In the genomic region with DNA sequence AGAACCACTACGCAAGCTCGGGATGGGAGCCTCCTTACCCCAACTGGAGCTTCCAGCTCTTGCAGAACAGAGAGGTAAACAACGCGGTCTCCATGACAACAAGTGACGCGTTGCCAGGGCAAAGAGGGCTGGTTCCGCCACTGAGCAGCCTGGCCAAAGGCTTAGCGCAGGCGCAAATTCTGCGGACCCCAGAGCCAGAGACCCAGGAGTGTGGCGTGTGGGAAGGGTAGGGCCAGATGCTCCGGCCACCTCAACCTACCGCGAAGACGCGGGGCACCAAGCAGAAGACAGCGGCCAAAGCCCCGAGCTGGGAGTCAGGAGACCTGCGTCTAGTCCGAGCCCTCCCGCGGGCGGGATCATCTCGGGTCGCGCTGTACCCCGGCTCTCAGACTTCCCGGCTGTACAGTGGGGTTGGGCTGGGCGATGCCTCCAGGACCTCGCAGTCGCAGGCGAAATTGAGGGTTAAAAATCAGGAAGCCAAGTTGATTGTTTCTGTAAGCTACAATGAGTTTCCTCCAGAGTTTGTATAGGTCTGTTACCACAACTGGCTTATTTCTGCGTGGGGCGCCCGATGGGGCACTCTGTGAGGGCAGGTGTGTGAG, we compare ENCODE assay signal across 8 cellular contexts. TPM values are rescaled to one million over a fixed set of nuclear protein-coding genes. Genes with fewer than 3 reads are reported as not detected.
A peak's percentile ranks its signal among the peaks of the same experiment; 100 is the strongest.
DNase-seq lines count a peak whose midpoint lies in the region; ATAC-seq and TF ChIP-seq lines count a peak whose summit lies in the region.

A gene (minus strand): TSS at position 68 of the 602 bp plus-strand sequence. CDS start 1,353 bp downstream, outside the sequence.

- H3K27ac ChIP-seq in gastroesophageal sphincter = no peak within 1 kb of the TSS

- 6% methylated on average over 15 of the region's 35 CpGs; no CpG with 5 or more reads in 1 of the 2 donors for WGBS in gastroesophageal sphincter (ENCODE audit: low coverage in 1 of 2), 2 donors

- H3K4me3 ChIP-seq in gastroesophageal sphincter = peak within 1 kb of the TSS in 1 of 2 donors; percentile 37

- H3K27me3 ChIP-seq in gastroesophageal sphincter = peaks cover 82% of the 10 kb centered on the region

- no peak for TF ChIP-seq CTCF in gastroesophageal sphincter (IDR thresholded peaks at IDR 0.05)
- TF ChIP-seq CTCF in neural crest cell (conservative IDR thresholded peaks at IDR 0.05) = no peak

- peak within 1 kb of the TSS; percentile 84 for H3K4me3 Mint-ChIP-seq in neural crest cell

- TF ChIP-seq EP300 in gastroesophageal sphincter (IDR thresholded peaks at IDR 0.05) = no peak

- no peaks in the 10 kb centered on the region for H3K9me3 ChIP-seq in gastroesophageal sphincter

- H3K4me1 ChIP-seq in gastroesophageal sphincter = peaks cover 0 to 11% (median 0%) of the 10 kb centered on the region in 3 donors

- ATAC-seq in GM18868 (IDR thresholded peaks at IDR 0.05; ENCODE audit: unreplicated experiment) (peak; percentile 54), gastroesophageal sphincter (peak; percentile 60), GM21576 (IDR thresholded peaks at IDR 0.05; ENCODE audit: unreplicated experiment) (no peak), GM21515 (IDR thresholded peaks at IDR 0.05; ENCODE audit: unreplicated experiment) (no peak)
- ATAC-seq in stimulated activated naive CD8-positive, alpha-beta T cell treated with anti-CD3 and anti-CD28 coated beads, Interleukin-15, Interleukin-2, amounts not matched to agents 100 U/mL and 50 U/mL, for 24 hours = peak; percentile 86

- H3K27ac Mint-ChIP-seq in neural crest cell (ENCODE audit: unreplicated experiment) = peak within 1 kb of the TSS; percentile 87

- peaks cover 12% of the 10 kb centered on the region for H3K4me1 Mint-ChIP-seq in neural crest cell

- no peaks in the 10 kb centered on the region for H3K36me3 Mint-ChIP-seq in neural crest cell (ENCODE audit: low read depth)

- H3K27me3 Mint-ChIP-seq in neural crest cell (ENCODE audit: low read depth) = peaks cover 84% of the 10 kb centered on the region

- TF ChIP-seq POLR2A in gastroesophageal sphincter (IDR thresholded peaks at IDR 0.05) = no peak

- DNase-seq in NOMO-1 (lab: John Stamatoyannopoulos, UW; ENCODE audit: unreplicated experiment in 2 of 2) = peak; percentile 45 to 62
- DNase-seq in activated gamma-delta T cell treated with anti-CD3 and anti-CD28 coated beads, Interleukin-2, amount 50 U/mL, for 16 hours (ENCODE audit: low read depth) = peak; percentile 34
- peak; percentile 75 for DNase-seq in neural crest cell (ENCODE audit: low read depth, low spot score)
- peak; percentile 58 for DNase-seq in stimulated activated naive CD8-positive, alpha-beta T cell treated with anti-CD3 and anti-CD28 coated beads, Interleukin-15, Interleukin-2, amounts not matched to agents 100 U/mL and 50 U/mL, for 24 hours

- no peaks in the 10 kb centered on the region for H3K36me3 ChIP-seq in gastroesophageal sphincter

- no peaks in the 10 kb centered on the region for H3K9me3 Mint-ChIP-seq in neural crest cell

RNA-seq across cellular contexts. Expression of the gene that starts here (rescaled TPM):
- total RNA-seq in gastroesophageal sphincter = under 1 TPM in 1 of 4 donors, not detected in 3; 0.27 TPM
- total RNA-seq in neural crest cell = not detected in 2 replicates

Comparison
In these comparisons a context has a peak if more than half of its experiments do, and no peak if none do; other contexts are left out.
1. Peak in ATAC-seq in gastroesophageal sphincter; RNA of the gene not detected or under 1 TPM.
2. Peak in DNase-seq in neural crest cell; RNA of the gene not detected or under 1 TPM.
3. ATAC-seq: peak in GM18868 (single experiment) and stimulated activated naive CD8-positive, alpha-beta T cell treated with anti-CD3 and anti-CD28 coated beads, Interleukin-15, Interleukin-2, amounts not matched to agents 100 U/mL and 50 U/mL, for 24 hours (single experiment); none in GM21576 (single experiment) and GM21515 (single experiment).
4. Peak in every context shown above with its lines, with median percentiles within 50 percentile points of each other: DNase-seq.